In the genomic region with DNA sequence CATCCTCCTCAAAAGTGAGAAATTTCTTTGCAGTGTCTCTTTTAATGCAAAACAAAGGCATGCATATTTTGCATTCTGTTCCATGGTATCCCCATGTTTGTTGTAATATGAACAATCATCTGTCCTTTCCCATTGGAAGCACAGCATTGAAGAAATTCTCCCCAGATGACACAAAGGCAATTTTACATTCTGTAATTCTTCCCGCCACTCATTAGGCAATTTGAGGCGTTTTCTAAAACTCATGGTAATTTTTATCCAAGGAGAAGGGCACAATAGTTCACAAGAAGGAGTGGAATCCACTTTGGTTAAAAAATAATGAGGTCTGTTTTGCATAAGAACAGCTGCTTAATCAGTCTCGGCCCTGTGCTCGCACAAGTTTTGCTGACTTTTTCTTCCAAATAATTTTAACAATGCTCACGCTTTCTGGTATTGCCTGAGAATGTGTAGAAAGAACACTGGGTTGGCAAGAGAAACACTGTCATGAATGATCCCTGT, we compare ENCODE assay signal across 25 cellular contexts.
"Had no signal": no experiment of that assay in that cellular context is flagged by ENCODE, and none has a peak within 500 bp of the region (broad histone marks: within the 10 kb centered on the region; RNA-seq: fewer than 3 reads in every experiment).

No MANE protein-coding gene starts in this region.

- ATAC-seq: effector memory CD8-positive, alpha-beta T cell; left lobe of liver; mucosa of descending colon; natural killer cell treated with Interleukin-12 subunit alpha and Interleukin-12 subunit beta and Interleukin-15 and Interleukin-18, amount 100 ng/mL, for 72 hours; psoas muscle; right cardiac atrium; stimulated activated memory B cell treated with anti-CD40 and anti-IgM and Interleukin-4, amounts not matched to agents 10 μg/mL and 1 μg/mL and 100 μg/mL, for 72 hours; stimulated activated naive CD8-positive, alpha-beta T cell treated with anti-CD3 and anti-CD28 coated beads, Interleukin-15, Interleukin-2, amounts not matched to agents 100 U/mL and 50 U/mL, for 24 hours had no signal

- H3K4me3 ChIP-seq: esophagus squamous epithelium, lung, mucosa of descending colon, psoas muscle, sigmoid colon, skin epidermis, spleen, testis, tibial artery had no signal

- H3K36me3 ChIP-seq: esophagus squamous epithelium, sigmoid colon, spleen, tibial artery had no signal

- H3K9me3 ChIP-seq: mucosa of descending colon, psoas muscle, sigmoid colon, spleen, testis, tibial artery had no signal

- H3K27me3 ChIP-seq: esophagus squamous epithelium, sigmoid colon, testis, tibial artery had no signal

- H3K27ac ChIP-seq: esophagus squamous epithelium, psoas muscle, sigmoid colon, skin epidermis, spleen, testis, tibial artery had no signal

- DNase-seq: cortex of kidney; effector memory CD8-positive, alpha-beta T cell; erythroblast; esophagus squamous epithelium; kidney; mucosa of descending colon; naive B cell; nucleus accumbens; psoas muscle; right cardiac atrium; sigmoid colon; spleen; stimulated activated CD4-positive, alpha-beta T cell treated with anti-CD3 and anti-CD28 coated beads, Interleukin-4, amount 100 ng/mL, for 4 hours; stimulated activated naive CD8-positive, alpha-beta T cell treated with anti-CD3 and anti-CD28 coated beads, Interleukin-15, Interleukin-2, amounts not matched to agents 100 U/mL and 50 U/mL, for 24 hours; substantia nigra; testis; tibial artery had no signal

- H3K4me1 Mint-ChIP-seq: mesothelial cell of epicardium, naive B cell had no signal

- H3K36me3 Mint-ChIP-seq: memory B cell; mesothelial cell of epicardium; naive B cell; natural killer cell treated with Interleukin-12 subunit alpha and Interleukin-12 subunit beta and Interleukin-15 and Interleukin-18, amount 100 ng/mL, for 72 hours; stimulated activated memory B cell treated with anti-CD40 and anti-IgM and Interleukin-4, amounts not matched to agents 10 μg/mL and 1 μg/mL and 100 μg/mL, for 72 hours; type B pancreatic cell had no signal

- H3K4me3 Mint-ChIP-seq: effector memory CD8-positive, alpha-beta T cell; memory B cell; mesothelial cell of epicardium; naive B cell; natural killer cell treated with Interleukin-12 subunit alpha and Interleukin-12 subunit beta and Interleukin-15 and Interleukin-18, amount 100 ng/mL, for 72 hours; stimulated activated memory B cell treated with anti-CD40 and anti-IgM and Interleukin-4, amounts not matched to agents 10 μg/mL and 1 μg/mL and 100 μg/mL, for 72 hours; type B pancreatic cell had no signal

- H3K27ac Mint-ChIP-seq: effector memory CD8-positive, alpha-beta T cell; memory B cell; mesothelial cell of epicardium; naive B cell; natural killer cell treated with Interleukin-12 subunit alpha and Interleukin-12 subunit beta and Interleukin-15 and Interleukin-18, amount 100 ng/mL, for 72 hours; stimulated activated memory B cell treated with anti-CD40 and anti-IgM and Interleukin-4, amounts not matched to agents 10 μg/mL and 1 μg/mL and 100 μg/mL, for 72 hours; type B pancreatic cell had no signal

- H3K4me1 ChIP-seq: esophagus squamous epithelium, sigmoid colon, spleen, testis, tibial artery had no signal

- H3K9me3 Mint-ChIP-seq: effector memory CD8-positive, alpha-beta T cell; memory B cell; mesothelial cell of epicardium; type B pancreatic cell had no signal
